10 cellular contexts compared by ENCODE assay signal in the genomic region with DNA sequence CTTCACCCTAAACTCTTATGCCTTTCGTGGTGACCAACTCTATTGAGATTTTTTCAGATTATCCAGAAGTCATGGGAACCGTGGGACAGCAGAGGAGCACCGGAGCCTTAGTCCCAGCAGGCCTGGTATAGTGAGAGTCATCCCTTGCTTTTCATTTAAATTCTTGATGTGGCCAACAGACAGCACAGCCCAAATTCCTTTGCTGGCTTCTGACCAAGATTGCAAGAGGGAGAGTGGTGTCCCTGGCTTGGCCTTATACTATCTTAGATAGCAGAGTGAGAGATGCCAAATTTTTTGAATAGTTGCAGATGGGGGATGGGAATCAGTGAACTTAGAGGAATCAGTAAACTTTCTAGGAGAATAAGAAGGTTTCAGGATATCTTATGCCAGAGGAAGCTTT. TPM values are rescaled to one million over a fixed set of nuclear protein-coding genes. Genes with fewer than 3 reads are reported as not detected.
DNase-seq lines count a peak whose midpoint lies in the region; ATAC-seq, FAIRE-seq and TF ChIP-seq lines count a peak whose summit lies in the region.
"Had no signal": no experiment of that assay in that cellular context is flagged by ENCODE, and none has a peak within 500 bp of the region (broad histone marks: within the 10 kb centered on the region; RNA-seq: fewer than 3 reads in every experiment).

No MANE protein-coding gene starts in this region.

- peaks cover 4% of the 10 kb centered on the region for H3K79me2 ChIP-seq in endothelial cell of umbilical vein (ENCODE audit: control insufficient read depth, insufficient read depth, low read length)

- FAIRE-seq in endothelial cell of umbilical vein (lab: Jason Lieb, UNC) (peak; percentile 40), small intestine (lab: Jason Lieb, UNC) (no peak)

- intact Hi-C loops in endothelial cell of umbilical vein (cut with micrococcal nuclease): loop anchor here (1.0 to 5.0 kb wide), 5 partner anchors 8 to 189 kb away; partner anchors contain the start of gene STX11

- DNase-seq in AG04450 (ENCODE audit: low read depth, low spot score) (peak; percentile 29), NCI-H226 (peak; percentile 97), endothelial cell of umbilical vein (ENCODE audit: low read depth, low spot score) (peak; percentile 79), small intestine (no peak), NCI-H128 (lab: John Stamatoyannopoulos, UW; ENCODE audit: unreplicated experiment) (no peak), DMS79 (lab: John Stamatoyannopoulos, UW) (no peak)
- DNase-seq: activated T-cell treated with anti-CD3 and anti-CD28 coated beads for 4 hours had no signal

- peak overlapping the region; percentile 92 for H3K4me2 ChIP-seq in endothelial cell of umbilical vein (ENCODE audit: insufficient read depth, low read length)

- H3K9me3 ChIP-seq in AG04450 (ENCODE audit: control insufficient read depth, insufficient read depth, low read length) (no peaks in the 10 kb centered on the region), endothelial cell of umbilical vein (replicated peaks; ENCODE audit: control insufficient read depth, insufficient read depth, low read length) (no peaks in the 10 kb centered on the region), mesodermal cell (ENCODE audit: control insufficient read depth, low read length) (no peaks in the 10 kb centered on the region), small intestine (ENCODE audit: control insufficient read depth, low read depth) (no peaks in the 10 kb centered on the region)

- no peaks in the 10 kb centered on the region for H3K27me3 ChIP-seq in AG04450 (ENCODE audit: control insufficient read depth, insufficient read depth, low read length)
- no peaks in the 10 kb centered on the region for H3K27me3 ChIP-seq in endothelial cell of umbilical vein (ENCODE audit: control insufficient read depth in 2 of 2, insufficient read depth in 2 of 2, low read length in 2 of 2)
- H3K27me3 ChIP-seq in small intestine (ENCODE audit: control insufficient read depth in 2 of 2, insufficient read depth in 2 of 2, low read length in 2 of 2): no peaks in the 10 kb centered on the region

- H3K4me3 ChIP-seq in AG04450 (ENCODE audit: low read depth, low read length) (no peak overlapping the region), endothelial cell of umbilical vein (replicated peaks in 1 of 3; ENCODE audit: insufficient read depth in 1 of 3, low read depth in 1 of 3, low read length in 3 of 3) (no peak overlapping the region), mesodermal cell (ENCODE audit: extremely low read depth, insufficient read depth, low read length, poor library complexity, severe bottlenecking) (no peak overlapping the region), small intestine (ENCODE audit: low read depth in 1 of 2, low read length in 2 of 2) (no peak overlapping the region)

- 30 to 37% methylated on average over 3 of the region's 3 CpGs for WGBS in mesodermal cell (ENCODE audit: insufficient coverage in 2 of 2), 2 experiments
- 59 to 87% (median 83%) methylated on average over 3 of the region's 3 CpGs for WGBS in small intestine, 3 donors

- TF ChIP-seq CTCF in AG04450 (IDR thresholded peaks at IDR 0.05; ENCODE audit: low read depth, low read length) (no peak), endothelial cell of umbilical vein (IDR thresholded peaks at IDR 0.05; ENCODE audit: extremely low read depth in 1 of 2, insufficient read depth in 1 of 2, low read depth in 1 of 2, low read length in 2 of 2) (no peak)

- POLR2A ChIA-PET in AG04450 (lab: Yijun Ruan, JAX): no interaction called here
- POLR2A ChIA-PET in endothelial cell of umbilical vein (lab: Charles Lee): no interaction called here

- BruUV-seq in endothelial cell of umbilical vein (replicated peaks; lab: Mats Ljungman, UMichigan): no TSS peak

- H3K36me3 ChIP-seq in endothelial cell of umbilical vein (ENCODE audit: control insufficient read depth in 2 of 2, extremely low read depth in 1 of 2, insufficient read depth in 2 of 2, low read length in 2 of 2): no peaks in the 10 kb centered on the region
- no peaks in the 10 kb centered on the region for H3K36me3 ChIP-seq in mesodermal cell (ENCODE audit: control insufficient read depth, insufficient read depth, low read length)
- H3K36me3 ChIP-seq in small intestine (ENCODE audit: control insufficient read depth in 2 of 2, insufficient read depth in 2 of 2, low read length in 2 of 2): no peaks in the 10 kb centered on the region

- no peak for ATAC-seq in GM21529 (IDR thresholded peaks at IDR 0.05; ENCODE audit: unreplicated experiment)

- H2AFZ ChIP-seq in endothelial cell of umbilical vein (ENCODE audit: low read depth, low read length): no peak overlapping the region

- H3K9ac ChIP-seq in endothelial cell of umbilical vein (replicated peaks; ENCODE audit: extremely low read depth, insufficient read depth, low read length): no peak overlapping the region

- TF ChIP-seq POLR2A in endothelial cell of umbilical vein (IDR thresholded peaks at IDR 0.05; ENCODE audit: low read depth, low read length): no peak

- dilution Hi-C loops in endothelial cell of umbilical vein (cut with MboI; ENCODE audit: extremely low pct_ligation_motif_present, low sequenced_read_pairs): no loop called here

- H3K27ac ChIP-seq in AG04450 (ENCODE audit: low read depth, low read length): no peak overlapping the region
- H3K27ac ChIP-seq in endothelial cell of umbilical vein (ENCODE audit: insufficient read depth, low read depth, low read length): peak overlapping the region; percentile 93
- H3K27ac ChIP-seq in mesodermal cell (ENCODE audit: low read depth, low read length, severe bottlenecking): peak overlapping the region; percentile 85
- H3K27ac ChIP-seq in small intestine (ENCODE audit: low read depth in 1 of 2, low read length in 1 of 2): peak overlapping the region in 1 of 2 donors; percentile 27
- H3K27ac ChIP-seq: HL-60 had no signal

- H4K20me1 ChIP-seq in endothelial cell of umbilical vein (replicated peaks; ENCODE audit: control insufficient read depth, extremely low read depth, insufficient read depth, low read length): no peaks in the 10 kb centered on the region

- CTCF ChIA-PET in AG04450 (lab: Charles Lee): no interaction called here
- CTCF ChIA-PET in endothelial cell of umbilical vein (lab: Charles Lee): interaction anchor here (1.5 to 2.4 kb wide), 5 partner anchors 11 to 61 kb away, joined by 3 to 15 read pairs (median 8); no protein-coding TSS in a partner anchor

- peaks cover 32% of the 10 kb centered on the region for H3K4me1 ChIP-seq in endothelial cell of umbilical vein (ENCODE audit: control insufficient read depth, extremely low read depth, insufficient read depth, low read length)
- H3K4me1 ChIP-seq in mesodermal cell (ENCODE audit: control insufficient read depth, insufficient read depth, low read length, poor library complexity, severe bottlenecking): peaks cover 11% of the 10 kb centered on the region
- H3K4me1 ChIP-seq in small intestine (ENCODE audit: control insufficient read depth in 2 of 2, insufficient read depth in 1 of 2, low read depth in 1 of 2, low read length in 1 of 2): peaks cover 0 to 4% of the 10 kb centered on the region in 2 donors

- H3K9me1 ChIP-seq in endothelial cell of umbilical vein (replicated peaks; ENCODE audit: control insufficient read depth, extremely low read depth, insufficient read depth, low read length): no peaks in the 10 kb centered on the region

TF ChIP-seq in endothelial cell of umbilical vein, 7 proteins besides CTCF, POLR2A, EP300 and RAD21:
- TF ChIP-seq POLR2AphosphoS5 (IDR thresholded peaks at IDR 0.05; ENCODE audit: insufficient read depth, low read depth, low read length): no peak
- TF ChIP-seq GATA2 (IDR thresholded peaks at IDR 0.05; ENCODE audit: insufficient read depth, insufficient read length, low read depth, low read length): peak; percentile 10
TF ChIP-seq in endothelial cell of umbilical vein: peak in this region for 1.

RNA-seq across cellular contexts. Expression of gene STX11, which starts 7.8 kb away (rescaled TPM):
- polyA plus RNA-seq in AG04450 (2011; rRNA removed) (0.16 and 0.17 TPM in 2 replicates), endothelial cell of umbilical vein (8.5 and 8.9 TPM in 2 replicates), small intestine (1 to 10 TPM in 2 of 3 donors, not detected in 1; 3.2 to 4.4 TPM)
- polyA minus RNA-seq in AG04450 (2011; rRNA and poly(A)+ RNA removed): 0.18 TPM in 1 of 2 replicates, not detected in the other
- 4.7 and 6.0 TPM in 2 replicates for total RNA-seq in endothelial cell of umbilical vein
- 7.6 and 9.9 TPM in 2 replicates for polyA plus RNA-seq in endothelial cell of umbilical vein (2011; cell fraction: cytosol; rRNA removed)
- polyA plus RNA-seq in endothelial cell of umbilical vein (2011; cell fraction: nucleus; rRNA removed): 4.4 and 4.6 TPM in 2 replicates
- 5.2 and 6.5 TPM in 2 replicates for polyA plus RNA-seq in endothelial cell of umbilical vein (2012)
- 5.5 and 7.8 TPM in 2 replicates for polyA minus RNA-seq in endothelial cell of umbilical vein
- polyA minus RNA-seq in endothelial cell of umbilical vein (2011; cell fraction: cytosol; rRNA and poly(A)+ RNA removed): 0.82 TPM
- 3.3 and 5.2 TPM in 2 replicates for polyA minus RNA-seq in endothelial cell of umbilical vein (2011; cell fraction: nucleus; rRNA and poly(A)+ RNA removed)
- 0.77 TPM for polyA plus RNA-seq in mesodermal cell (2013, experiment 1 of 2)
- polyA plus RNA-seq in mesodermal cell (2013, experiment 2 of 2): 0.76 TPM

Comparison
In these comparisons a context has a peak if more than half of its experiments do, and no peak if none do; other contexts are left out.
1. DNase-seq: peak in AG04450 (single experiment), NCI-H226 (single experiment) and endothelial cell of umbilical vein (single experiment); none in small intestine (single experiment), NCI-H128 (single experiment) and DMS79 (single experiment).